ENCODE assay signal across 2 cellular contexts in the genomic region with DNA sequence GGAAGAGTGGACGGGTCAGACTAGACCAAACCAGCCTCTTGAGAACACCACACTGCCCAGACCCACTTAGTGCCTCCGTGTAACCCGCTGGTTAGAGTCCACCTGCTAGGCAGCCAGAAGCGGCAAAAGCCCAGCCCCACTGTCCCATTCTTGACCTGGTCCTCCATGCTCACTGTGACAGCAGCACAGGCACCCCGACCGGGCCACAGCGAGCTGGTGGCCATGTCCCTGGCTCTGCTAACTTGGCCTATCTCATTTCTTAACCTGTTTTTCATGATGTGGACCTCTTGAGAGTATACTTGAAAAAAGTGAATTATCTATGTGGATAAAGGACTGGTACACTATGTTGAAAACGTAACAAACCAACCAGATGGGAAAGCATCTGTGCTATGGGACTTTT.
TF ChIP-seq lines count a peak whose summit lies in the region.

No MANE protein-coding gene starts in this region.

TF ChIP-seq in HepG2, 621 proteins besides CTCF, POLR2A, EP300 and RAD21 (continues in another document):
- TF ChIP-seq, protein P1, sequence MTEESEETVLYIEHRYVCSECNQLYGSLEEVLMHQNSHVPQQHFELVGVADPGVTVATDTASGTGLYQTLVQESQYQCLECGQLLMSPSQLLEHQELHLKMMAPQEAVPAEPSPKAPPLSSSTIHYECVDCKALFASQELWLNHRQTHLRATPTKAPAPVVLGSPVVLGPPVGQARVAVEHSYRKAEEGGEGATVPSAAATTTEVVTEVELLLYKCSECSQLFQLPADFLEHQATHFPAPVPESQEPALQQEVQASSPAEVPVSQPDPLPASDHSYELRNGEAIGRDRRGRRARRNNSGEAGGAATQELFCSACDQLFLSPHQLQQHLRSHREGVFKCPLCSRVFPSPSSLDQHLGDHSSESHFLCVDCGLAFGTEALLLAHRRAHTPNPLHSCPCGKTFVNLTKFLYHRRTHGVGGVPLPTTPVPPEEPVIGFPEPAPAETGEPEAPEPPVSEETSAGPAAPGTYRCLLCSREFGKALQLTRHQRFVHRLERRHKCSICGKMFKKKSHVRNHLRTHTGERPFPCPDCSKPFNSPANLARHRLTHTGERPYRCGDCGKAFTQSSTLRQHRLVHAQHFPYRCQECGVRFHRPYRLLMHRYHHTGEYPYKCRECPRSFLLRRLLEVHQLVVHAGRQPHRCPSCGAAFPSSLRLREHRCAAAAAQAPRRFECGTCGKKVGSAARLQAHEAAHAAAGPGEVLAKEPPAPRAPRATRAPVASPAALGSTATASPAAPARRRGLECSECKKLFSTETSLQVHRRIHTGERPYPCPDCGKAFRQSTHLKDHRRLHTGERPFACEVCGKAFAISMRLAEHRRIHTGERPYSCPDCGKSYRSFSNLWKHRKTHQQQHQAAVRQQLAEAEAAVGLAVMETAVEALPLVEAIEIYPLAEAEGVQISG (CRISPR knock-in tag; IDR thresholded peaks at IDR 0.05): no peak
- TF ChIP-seq, protein P2, sequence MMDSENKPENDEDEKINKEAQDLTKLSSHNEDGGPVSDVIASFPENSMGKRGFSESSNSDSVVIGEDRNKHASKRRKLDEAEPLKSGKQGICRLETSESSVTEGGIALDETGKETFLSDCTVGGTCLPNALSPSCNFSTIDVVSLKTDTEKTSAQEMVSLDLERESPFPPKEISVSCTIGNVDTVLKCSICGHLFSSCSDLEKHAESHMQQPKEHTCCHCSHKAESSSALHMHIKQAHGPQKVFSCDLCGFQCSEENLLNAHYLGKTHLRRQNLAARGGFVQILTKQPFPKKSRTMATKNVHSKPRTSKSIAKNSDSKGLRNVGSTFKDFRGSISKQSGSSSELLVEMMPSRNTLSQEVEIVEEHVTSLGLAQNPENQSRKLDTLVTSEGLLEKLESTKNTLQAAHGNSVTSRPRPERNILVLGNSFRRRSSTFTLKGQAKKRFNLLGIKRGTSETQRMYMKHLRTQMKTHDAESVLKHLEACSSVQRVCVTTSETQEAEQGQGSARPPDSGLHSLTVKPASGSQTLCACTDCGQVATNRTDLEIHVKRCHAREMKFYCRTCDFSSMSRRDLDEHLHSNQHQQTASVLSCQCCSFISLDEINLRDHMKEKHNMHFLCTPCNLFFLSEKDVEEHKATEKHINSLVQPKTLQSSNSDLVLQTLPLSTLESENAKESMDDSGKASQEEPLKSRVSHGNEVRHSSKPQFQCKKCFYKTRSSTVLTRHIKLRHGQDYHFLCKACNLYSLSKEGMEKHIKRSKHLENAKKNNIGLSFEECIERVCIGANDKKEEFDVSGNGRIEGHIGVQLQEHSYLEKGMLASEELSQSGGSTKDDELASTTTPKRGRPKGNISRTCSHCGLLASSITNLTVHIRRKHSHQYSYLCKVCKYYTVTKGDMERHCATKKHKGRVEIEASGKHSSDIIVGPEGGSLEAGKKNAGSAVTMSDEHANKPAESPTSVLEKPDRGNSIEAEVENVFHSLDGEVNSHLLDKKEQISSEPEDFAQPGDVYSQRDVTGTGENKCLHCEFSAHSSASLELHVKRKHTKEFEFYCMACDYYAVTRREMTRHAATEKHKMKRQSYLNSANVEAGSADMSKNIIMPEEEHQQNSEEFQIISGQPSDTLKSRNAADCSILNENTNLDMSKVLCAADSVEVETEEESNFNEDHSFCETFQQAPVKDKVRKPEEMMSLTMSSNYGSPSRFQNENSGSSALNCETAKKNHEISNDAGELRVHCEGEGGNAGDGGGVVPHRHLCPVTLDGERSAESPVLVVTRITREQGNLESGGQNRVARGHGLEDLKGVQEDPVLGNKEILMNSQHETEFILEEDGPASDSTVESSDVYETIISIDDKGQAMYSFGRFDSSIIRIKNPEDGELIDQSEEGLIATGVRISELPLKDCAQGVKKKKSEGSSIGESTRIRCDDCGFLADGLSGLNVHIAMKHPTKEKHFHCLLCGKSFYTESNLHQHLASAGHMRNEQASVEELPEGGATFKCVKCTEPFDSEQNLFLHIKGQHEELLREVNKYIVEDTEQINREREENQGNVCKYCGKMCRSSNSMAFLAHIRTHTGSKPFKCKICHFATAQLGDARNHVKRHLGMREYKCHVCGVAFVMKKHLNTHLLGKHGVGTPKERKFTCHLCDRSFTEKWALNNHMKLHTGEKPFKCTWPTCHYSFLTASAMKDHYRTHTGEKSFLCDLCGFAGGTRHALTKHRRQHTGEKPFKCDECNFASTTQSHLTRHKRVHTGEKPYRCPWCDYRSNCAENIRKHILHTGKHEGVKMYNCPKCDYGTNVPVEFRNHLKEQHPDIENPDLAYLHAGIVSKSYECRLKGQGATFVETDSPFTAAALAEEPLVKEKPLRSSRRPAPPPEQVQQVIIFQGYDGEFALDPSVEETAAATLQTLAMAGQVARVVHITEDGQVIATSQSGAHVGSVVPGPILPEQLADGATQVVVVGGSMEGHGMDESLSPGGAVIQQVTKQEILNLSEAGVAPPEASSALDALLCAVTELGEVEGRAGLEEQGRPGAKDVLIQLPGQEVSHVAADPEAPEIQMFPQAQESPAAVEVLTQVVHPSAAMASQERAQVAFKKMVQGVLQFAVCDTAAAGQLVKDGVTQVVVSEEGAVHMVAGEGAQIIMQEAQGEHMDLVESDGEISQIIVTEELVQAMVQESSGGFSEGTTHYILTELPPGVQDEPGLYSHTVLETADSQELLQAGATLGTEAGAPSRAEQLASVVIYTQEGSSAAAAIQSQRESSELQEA (CRISPR knock-in tag; IDR thresholded peaks at IDR 0.05; ENCODE audit: not compliant biosample characterization): no peak
- TF ChIP-seq CREM (IDR thresholded peaks at IDR 0.05) (no peak), CREM (CRISPR knock-in tag; IDR thresholded peaks at IDR 0.05) (no peak), FOXP1 (IDR thresholded peaks at IDR 0.05) (no peak), FOXP1 (CRISPR knock-in tag; IDR thresholded peaks at IDR 0.05) (no peak), GPN1 (CRISPR knock-in tag; IDR thresholded peaks at IDR 0.05; ENCODE audit: borderline replicate concordance) (no peak), ZNF75D (CRISPR knock-in tag; IDR thresholded peaks at IDR 0.05; ENCODE audit: borderline replicate concordance) (no peak), MED13 (CRISPR knock-in tag; IDR thresholded peaks at IDR 0.05) (no peak), ZFP36L1 (CRISPR knock-in tag; IDR thresholded peaks at IDR 0.05) (no peak)

TF ChIP-seq in PFSK-1, 5 proteins besides CTCF, POLR2A, EP300 and RAD21 (continued from another document):
- no peak for TF ChIP-seq SIN3A (IDR thresholded peaks at IDR 0.05; ENCODE audit: borderline replicate concordance, insufficient read depth, low read length)
